In genomic region chr5:3116366-3116765, GRCh38 we compare ENCODE assay signal across 23 cellular contexts.
A peak's percentile ranks its signal among the peaks of the same experiment; 100 is the strongest.
DNase-seq lines count a peak whose midpoint lies in the region; ATAC-seq and TF ChIP-seq lines count a peak whose summit lies in the region.
"Had no signal": no experiment of that assay in that cellular context is flagged by ENCODE, and none has a peak within 500 bp of the region (broad histone marks: within the 10 kb centered on the region; RNA-seq: fewer than 3 reads in every experiment).

No MANE protein-coding gene starts in this region.

- H3K56ac ChIP-seq in mesendoderm (ENCODE audit: low read length), result no peak overlapping the region

- H3K27me3 Mint-ChIP-seq in WTC11 (ENCODE audit: low read depth), result peaks cover 83% of the 10 kb centered on the region

- no peaks in the 10 kb centered on the region for H3K79me1 ChIP-seq in mesendoderm (ENCODE audit: low read length)

- H3K27me3 ChIP-seq in H7 (ENCODE audit: control insufficient read depth, insufficient read depth, low read length) (peaks cover 49% of the 10 kb centered on the region), mesendoderm (ENCODE audit: insufficient read depth, low read length, poor library complexity) (peaks cover 42% of the 10 kb centered on the region)
- H3K27me3 ChIP-seq: SJSA1 had no signal

- POLR2A ChIA-PET in WTC11 (lab: Charles Lee), result no interaction called here

- CTCF ChIA-PET in WTC11 (lab: Charles Lee), result interaction anchor here (0.5 kb wide), 1 partner anchor 80 kb away, joined by 3 read pairs; no protein-coding TSS in a partner anchor

- DNase-seq in H7, result peak; percentile 53
- DNase-seq in WTC11 (ENCODE audit: low spot score), result no peak
- peak; percentile 21 for DNase-seq in mesendoderm
- peak; percentile 68 for DNase-seq in retina
- no peak for DNase-seq in head of caudate nucleus
- no peak for DNase-seq in HuH-7 (ENCODE audit: low spot score)
- DNase-seq: CD4-positive, CD25-positive, alpha-beta regulatory T cell; NCI-H1092 treated with DMSO at 0.1 percent for 48 hours; NCI-H1436; NCI-H187; NCI-H2081 treated with DMSO at 0.1 percent for 48 hours; NCI-H2171; NCI-H226; NCI-H510A; NCI-H69; Right ventricle myocardium superior; RPMI8226 had no signal

- no peak overlapping the region for H3K27ac Mint-ChIP-seq in WTC11
- H3K27ac Mint-ChIP-seq: CD4-positive, CD25-positive, alpha-beta regulatory T cell; IgD-negative memory B cell had no signal

- peaks cover 75% of the 10 kb centered on the region for H3K4me1 Mint-ChIP-seq in WTC11
- H3K4me1 Mint-ChIP-seq: CD4-positive, CD25-positive, alpha-beta regulatory T cell had no signal

- H2BK15ac ChIP-seq in mesendoderm (replicated peaks; ENCODE audit: low read depth), result no peak overlapping the region

- no peak overlapping the region for H2BK5ac ChIP-seq in mesendoderm (ENCODE audit: low read length)

- no peak for TF ChIP-seq CTCF in WTC11 (IDR thresholded peaks at IDR 0.05)

- H3K4me2 ChIP-seq in mesendoderm (ENCODE audit: low read length), result no peak overlapping the region
- H3K4me2 ChIP-seq: BLaER1, KMS-11 had no signal

- H3K36me3 Mint-ChIP-seq in WTC11, result no peaks in the 10 kb centered on the region
- H3K36me3 Mint-ChIP-seq: CD4-positive, CD25-positive, alpha-beta regulatory T cell had no signal

- no peaks in the 10 kb centered on the region for H3K79me2 ChIP-seq in mesendoderm (ENCODE audit: control insufficient read depth, insufficient read depth, low read length)

- H3K9me3 Mint-ChIP-seq in WTC11, result no peaks in the 10 kb centered on the region

- no peak overlapping the region for H4K5ac ChIP-seq in mesendoderm (ENCODE audit: low read length)

- H3K4me1 ChIP-seq in mesendoderm (ENCODE audit: control insufficient read depth, low read depth, low read length), result peaks cover 2% of the 10 kb centered on the region
- H3K4me1 ChIP-seq: SJSA1 had no signal

- no peak overlapping the region for H2BK120ac ChIP-seq in mesendoderm (ENCODE audit: low read depth, low read length)

- no peak overlapping the region for H3K18ac ChIP-seq in mesendoderm (ENCODE audit: low read length)

- WGBS in mesendoderm (ENCODE audit: extremely low coverage, insufficient coverage, low lambda C conversion rate), result no CpG with 5 or more reads among the region's 23 CpGs

- H4K8ac ChIP-seq in mesendoderm (ENCODE audit: low read depth, low read length), result no peak overlapping the region

- peak overlapping the region; percentile 62 for H3K4me3 Mint-ChIP-seq in WTC11
- H3K4me3 Mint-ChIP-seq: CD4-positive, CD25-positive, alpha-beta regulatory T cell had no signal

- no peak for ATAC-seq in WTC11
- ATAC-seq in HG02981 (IDR thresholded peaks at IDR 0.05; ENCODE audit: unreplicated experiment), result no peak
- ATAC-seq in GM18498 (IDR thresholded peaks at IDR 0.05; ENCODE audit: unreplicated experiment), result no peak

- H3K4me3 ChIP-seq in H7 (ENCODE audit: insufficient read depth, low read depth, low read length) (no peak overlapping the region), mesendoderm (ENCODE audit: low read length) (no peak overlapping the region)
- H3K4me3 ChIP-seq: BLaER1, SJSA1 had no signal

- no peaks in the 10 kb centered on the region for H3K36me3 ChIP-seq in H7 (replicated peaks; ENCODE audit: control insufficient read depth, insufficient read depth, low read length)
- H3K36me3 ChIP-seq in mesendoderm (ENCODE audit: control insufficient read depth, insufficient read depth, low read length), result no peaks in the 10 kb centered on the region
- H3K36me3 ChIP-seq: BLaER1, SJSA1 had no signal

- no peak overlapping the region for H3K4ac ChIP-seq in mesendoderm (ENCODE audit: low read depth, low read length)

- intact Hi-C loops in head of caudate nucleus (cut with DNase I), result no loop called here

- no peak overlapping the region for H3K23ac ChIP-seq in mesendoderm (ENCODE audit: low read length)

- no peak overlapping the region for H2AK5ac ChIP-seq in mesendoderm (ENCODE audit: low read length)

- no peak overlapping the region for H3K9ac ChIP-seq in mesendoderm (ENCODE audit: low read length)
- H3K9ac ChIP-seq: BLaER1, KMS-11 had no signal

- H3K27ac ChIP-seq in mesendoderm (ENCODE audit: low read depth, low read length), result no peak overlapping the region
- H3K27ac ChIP-seq: BLaER1, KMS-11, SJSA1 had no signal

TF ChIP-seq in WTC11, 78 proteins besides CTCF, POLR2A, EP300 and RAD21:
- no peak for TF ChIP-seq HMGXB4 (CRISPR knock-in tag; IDR thresholded peaks at IDR 0.05)
- TF ChIP-seq NFATC4 (CRISPR knock-in tag; IDR thresholded peaks at IDR 0.05), result no peak
- no peak for TF ChIP-seq SMAD3 (CRISPR knock-in tag; IDR thresholded peaks at IDR 0.05; ENCODE audit: borderline replicate concordance)
- no peak for TF ChIP-seq GTF2I (CRISPR knock-in tag; conservative IDR thresholded peaks at IDR 0.05)
TF ChIP-seq in WTC11: peak in this region for 0.

Comparison
In these comparisons a context has a peak if more than half of its experiments do, and no peak if none do; other contexts are left out.
1. DNase-seq: peak in H7 (single experiment), mesendoderm (single experiment) and retina (single experiment); none in WTC11 (single experiment), head of caudate nucleus (0 of 42) and HuH-7 (single experiment).